25 cellular contexts compared by ENCODE assay signal in genomic region chr3:14823910-14824629, GRCh38. TPM values are rescaled to one million over a fixed set of nuclear protein-coding genes. Genes with fewer than 3 reads are reported as not detected.
DNase-seq lines count a peak whose midpoint lies in the region; ATAC-seq and TF ChIP-seq lines count a peak whose summit lies in the region.
"Had no signal": no experiment of that assay in that cellular context is flagged by ENCODE, and none has a peak within 500 bp of the region (broad histone marks: within the 10 kb centered on the region; RNA-seq: fewer than 3 reads in every experiment).

No MANE protein-coding gene starts in this region.

- no peaks in the 10 kb centered on the region for H3K79me1 ChIP-seq in neuronal stem cell (ENCODE audit: low read depth, low read length)

- no peak overlapping the region for H3K9ac ChIP-seq in neuronal stem cell (ENCODE audit: low read depth, low read length, poor library complexity)

- H3K9me3 Mint-ChIP-seq in endothelial cell (ENCODE audit: unreplicated experiment): no peaks in the 10 kb centered on the region
- H3K9me3 Mint-ChIP-seq: stimulated activated naive CD8-positive, alpha-beta T cell treated with anti-CD3 and anti-CD28 coated beads, Interleukin-15, Interleukin-2, amounts not matched to agents 100 ng/mL and 50 ng/mL, for 24 hours had no signal

- H3K23ac ChIP-seq in neuronal stem cell (ENCODE audit: low read depth, low read length, poor library complexity): no peak overlapping the region

- 64 to 76% methylated on average over 13 of the region's 13 CpGs for WGBS in heart right ventricle, 2 donors
- WGBS in neuronal stem cell (ENCODE audit: extremely low coverage in 2 of 2, insufficient read length in 2 of 2, insufficient replicate concordance in 1 of 2), 2 donors: no CpG with 5 or more reads among the region's 13 CpGs
- 82% methylated on average over 13 of the region's 13 CpGs for WGBS in urinary bladder

- no peak overlapping the region for H2BK120ac ChIP-seq in neuronal stem cell (ENCODE audit: low read depth, low read length)

- peaks cover 57% of the 10 kb centered on the region for H3K36me3 Mint-ChIP-seq in endothelial cell (ENCODE audit: low read depth, unreplicated experiment)
- H3K36me3 Mint-ChIP-seq: CD4-positive, CD25-positive, alpha-beta regulatory T cell had no signal

- peaks cover 7 to 61% (median 33%) of the 10 kb centered on the region in 9 donors for H3K4me1 ChIP-seq in heart right ventricle
- peaks cover 0 to 6% of the 10 kb centered on the region in 2 donors for H3K4me1 ChIP-seq in neuronal stem cell (ENCODE audit: control insufficient read depth in 2 of 2, insufficient read depth in 1 of 2, low read depth in 1 of 2, low read length in 2 of 2)
- H3K4me1 ChIP-seq in urinary bladder (ENCODE audit: insufficient read depth): no peaks in the 10 kb centered on the region
- H3K4me1 ChIP-seq: HAP-1, pancreas had no signal

- H3K27ac ChIP-seq in heart right ventricle (peak overlapping the region in 8 of 10 donors; percentile 26 to 75 (median 50)), neuronal stem cell (replicated peaks; ENCODE audit: low read length) (no peak overlapping the region), urinary bladder (ENCODE audit: low read depth) (peak overlapping the region; percentile 12)
- H3K27ac ChIP-seq: pancreas had no signal

- H3K27ac Mint-ChIP-seq in endothelial cell (ENCODE audit: unreplicated experiment): peak overlapping the region; percentile 91
- H3K27ac Mint-ChIP-seq: CD4-positive, CD25-positive, alpha-beta regulatory T cell; stimulated activated naive CD8-positive, alpha-beta T cell treated with anti-CD3 and anti-CD28 coated beads, Interleukin-15, Interleukin-2, amounts not matched to agents 100 ng/mL and 50 ng/mL, for 24 hours had no signal

- peak overlapping the region; percentile 26 for H2AK5ac ChIP-seq in neuronal stem cell (ENCODE audit: low read depth, low read length)

- ATAC-seq in heart right ventricle (peak in 7 of 8 donors; percentile 3 to 78 (median 52)), Right ventricle myocardium inferior (no peak), HG03159 (IDR thresholded peaks at IDR 0.05; ENCODE audit: unreplicated experiment) (no peak)
- ATAC-seq: esophagus mucosa had no signal

- peaks cover 7% of the 10 kb centered on the region for H3K27me3 Mint-ChIP-seq in endothelial cell (ENCODE audit: unreplicated experiment)

- no peak overlapping the region for H2AFZ ChIP-seq in neuronal stem cell (ENCODE audit: low read length)

- TF ChIP-seq CTCF in heart right ventricle (IDR thresholded peaks at IDR 0.05) (no peak), endothelial cell (IDR thresholded peaks at IDR 0.05; ENCODE audit: unreplicated experiment) (no peak)

- H3K36me3 ChIP-seq in heart right ventricle (peaks cover 0 to 49% (median 6%) of the 10 kb centered on the region in 9 donors), neuronal stem cell (replicated peaks in 1 of 2; ENCODE audit: control insufficient read depth in 2 of 2, insufficient read depth in 2 of 2, low read length in 2 of 2) (no peaks in the 10 kb centered on the region), urinary bladder (ENCODE audit: insufficient read depth) (no peaks in the 10 kb centered on the region)
- H3K36me3 ChIP-seq: HAP-1, pancreas, uterus had no signal

- H3K4me3 ChIP-seq in heart right ventricle: no peak overlapping the region
- H3K4me3 ChIP-seq in neuronal stem cell (ENCODE audit: low read length in 2 of 2): no peak overlapping the region
- no peak overlapping the region for H3K4me3 ChIP-seq in urinary bladder (ENCODE audit: low read depth, low read length)
- H3K4me3 ChIP-seq: GM12878, HAP-1, pancreas, skin epidermis, uterus had no signal

- H2BK12ac ChIP-seq in neuronal stem cell (ENCODE audit: low read length): peak overlapping the region; percentile 10

- H3K4ac ChIP-seq in neuronal stem cell (ENCODE audit: low read length): no peak overlapping the region

- H3K18ac ChIP-seq in neuronal stem cell (ENCODE audit: low read length): no peak overlapping the region

- H3K27me3 ChIP-seq in heart right ventricle: peaks cover 0 to 40% (median 0%) of the 10 kb centered on the region in 7 donors
- peaks cover 0 to 49% (median 2%) of the 10 kb centered on the region in 3 experiments for H3K27me3 ChIP-seq in neuronal stem cell (ENCODE audit: control insufficient read depth in 3 of 3, insufficient read depth in 3 of 3, low read depth in 1 of 3, low read length in 3 of 3)
- H3K27me3 ChIP-seq: pancreas, uterus had no signal

- H2BK5ac ChIP-seq in neuronal stem cell (ENCODE audit: low read length): no peak overlapping the region

- H4K91ac ChIP-seq in neuronal stem cell (ENCODE audit: low read depth, low read length, poor library complexity): no peak overlapping the region

- H4K8ac ChIP-seq in neuronal stem cell (ENCODE audit: low read depth, low read length): no peak overlapping the region

- H3K4me3 Mint-ChIP-seq in endothelial cell (ENCODE audit: unreplicated experiment): peak overlapping the region; percentile 47
- H3K4me3 Mint-ChIP-seq: CD4-positive, CD25-positive, alpha-beta regulatory T cell; stimulated activated naive CD8-positive, alpha-beta T cell treated with anti-CD3 and anti-CD28 coated beads, Interleukin-15, Interleukin-2, amounts not matched to agents 100 ng/mL and 50 ng/mL, for 24 hours had no signal

- H3K14ac ChIP-seq in neuronal stem cell (ENCODE audit: low read length): no peak overlapping the region

- peaks cover 65% of the 10 kb centered on the region for H3K4me1 Mint-ChIP-seq in endothelial cell (ENCODE audit: unreplicated experiment)
- H3K4me1 Mint-ChIP-seq: CD4-positive, CD25-positive, alpha-beta regulatory T cell had no signal

- H3K9me3 ChIP-seq in heart right ventricle (no peaks in the 10 kb centered on the region), neuronal stem cell (replicated peaks in 1 of 2; ENCODE audit: control insufficient read depth in 2 of 2, insufficient read depth in 1 of 2, low read depth in 1 of 2, low read length in 2 of 2) (no peaks in the 10 kb centered on the region)
- H3K9me3 ChIP-seq: HAP-1, pancreas, uterus had no signal

- H2BK15ac ChIP-seq in neuronal stem cell (ENCODE audit: low read length): no peak overlapping the region

- no peak overlapping the region for H3K4me2 ChIP-seq in neuronal stem cell (ENCODE audit: insufficient read depth, low read length, poor library complexity, severe bottlenecking)

- intact Hi-C loops in heart right ventricle (cut with DNase I): no loop called here
- intact Hi-C loops in Right ventricle myocardium inferior (cut with DNase I): no loop called here

- DNase-seq in heart right ventricle: no peak
- no peak for DNase-seq in Right ventricle myocardium inferior (ENCODE audit: missing footprints)
- no peak for DNase-seq in endothelial cell (ENCODE audit: low spot score)
- no peak for DNase-seq in neuronal stem cell (ENCODE audit: low spot score)
- no peak for DNase-seq in NCI-H226
- DNase-seq in effector CD4-positive, alpha-beta T cell: no peak
- DNase-seq: ACHN; activated CD4-positive, alpha-beta T cell treated with anti-CD3 and anti-CD28 coated beads, Interleukin-2, amount 50 U/mL, for 1 hour; activated CD8-positive, alpha-beta memory T cell treated with anti-CD3 and anti-CD28 coated beads, Interleukin-2, amount 50 U/mL, for 4 hours; activated effector memory CD4-positive, alpha-beta T cell treated with anti-CD3 and anti-CD28 coated beads, Interleukin-2, amount 50 U/mL, for 16 hours; CD4-positive, CD25-positive, alpha-beta regulatory T cell; DMS53; glutamatergic neuron; NCI-H1694 treated with DMSO at 0.1 percent for 48 hours; pancreas; stimulated activated CD4-positive, alpha-beta T cell treated with anti-CD3 and anti-CD28 coated beads, Interleukin-2, amount 100 ng/mL, for 48 hours; T-helper 1 cell; uterus had no signal

RNA-seq across cellular contexts. Expression of gene FGD5, which starts 5.3 kb away (rescaled TPM):
- total RNA-seq in heart right ventricle (10 to 100 TPM; 10.8 to 23.4 (median 16.6) TPM), Right ventricle myocardium inferior (16.5 TPM), endothelial cell (ENCODE audit: unreplicated experiment) (294 TPM), urinary bladder (25.7 TPM)
- polyA plus RNA-seq in heart right ventricle (10 to 100 TPM in 1 of 2 donors, 1 to 10 TPM in 1; 8.9 to 11.0 TPM), urinary bladder (18.8 TPM)
- polyA plus RNA-seq in neuronal stem cell (2013, experiment 1 of 2): 0.39 TPM
- 0.43 TPM for polyA plus RNA-seq in neuronal stem cell (2013, experiment 2 of 2)

Comparison
In these comparisons a context has a peak if more than half of its experiments do, and no peak if none do; other contexts are left out.
1. ATAC-seq: peak in heart right ventricle (7 of 8); none in Right ventricle myocardium inferior (single experiment) and HG03159 (single experiment).
2. RNA of gene FGD5, which starts 5.3 kb away (total RNA-seq): 294 TPM in endothelial cell (single experiment); 25.7 TPM in urinary bladder (single experiment), 10.8 to 23.4 TPM in heart right ventricle and 16.5 TPM in Right ventricle myocardium inferior (single experiment); every median in the first group is over 10 times any median in the second.